8 cellular contexts compared by ENCODE assay signal in genomic region chr3:10224794-10225660, GRCh38. TPM values are rescaled to one million over a fixed set of nuclear protein-coding genes. Genes with fewer than 3 reads are reported as not detected.
DNase-seq lines count a peak whose midpoint lies in the region; ATAC-seq and TF ChIP-seq lines count a peak whose summit lies in the region.

No MANE protein-coding gene starts in this region.

- peaks cover 7% of the 10 kb centered on the region for H3K36me3 ChIP-seq in fibroblast of lung (ENCODE audit: control insufficient read depth, insufficient read depth, low read length)
- no peaks in the 10 kb centered on the region for H3K36me3 ChIP-seq in testis (ENCODE audit: low read depth, missing control alignments)

- H3K79me2 ChIP-seq in fibroblast of lung (ENCODE audit: control insufficient read depth, insufficient read depth, low read length), result no peaks in the 10 kb centered on the region

- H3K9ac ChIP-seq in fibroblast of lung (ENCODE audit: insufficient read depth, low read length), result no peak overlapping the region

- H3K4me1 Mint-ChIP-seq in natural killer cell treated with Interleukin-12 subunit alpha and Interleukin-12 subunit beta and Interleukin-15 and Interleukin-18, amount 100 ng/mL, for 72 hours (ENCODE audit: low read depth in 2 of 2), result peaks cover 51 to 55% of the 10 kb centered on the region in 2 donors

- H3K27me3 Mint-ChIP-seq in natural killer cell treated with Interleukin-12 subunit alpha and Interleukin-12 subunit beta and Interleukin-15 and Interleukin-18, amount 100 ng/mL, for 72 hours, result no peaks in the 10 kb centered on the region

- WGBS in testis, 2 donors, result 67 to 76% methylated on average over 4 of the region's 4 CpGs

- TF ChIP-seq CTCF in AG04449 (IDR thresholded peaks at IDR 0.05; ENCODE audit: insufficient read depth, low read length, missing control alignments) (peak; percentile 68), fibroblast of lung (conservative IDR thresholded peaks at IDR 0.05 in 1 of 2, IDR thresholded peaks at IDR 0.05 in 1 of 2; ENCODE audit: low read depth in 1 of 2, low read length in 2 of 2) (peak; percentile 77 to 83), testis (IDR thresholded peaks at IDR 0.05) (peak; percentile 46 to 70 (median 64))

- H3K27ac ChIP-seq in fibroblast of lung (ENCODE audit: insufficient read depth, low read length) (no peak overlapping the region), testis (no peak overlapping the region)

- DNase-seq in AG04449 (ENCODE audit: low read depth, low spot score) (no peak), HT1080 (ENCODE audit: low read depth) (peak; percentile 83), OCI-M1 (lab: John Stamatoyannopoulos, UW) (peak; percentile 92), fibroblast of lung (ENCODE audit: low read depth in 2 of 2) (peak; percentile 51 to 76), testis (peak; percentile 77)
- peak; percentile 78 to 79 for DNase-seq in activated T-cell treated with anti-CD3 and anti-CD28 coated beads, Interleukin-2, amount 50 U/mL, for 48 hours
- peak; percentile 86 for DNase-seq in natural killer cell treated with Interleukin-12 subunit alpha and Interleukin-12 subunit beta and Interleukin-15 and Interleukin-18, amount 100 ng/mL, for 72 hours (ENCODE audit: low spot score)

- POLR2A ChIA-PET in AG04449 (lab: Yijun Ruan, JAX), result no interaction called here

- peaks cover 3% of the 10 kb centered on the region for H3K9me3 Mint-ChIP-seq in natural killer cell treated with Interleukin-12 subunit alpha and Interleukin-12 subunit beta and Interleukin-15 and Interleukin-18, amount 100 ng/mL, for 72 hours

- H3K4me3 ChIP-seq in AG04449 (ENCODE audit: low read depth, low read length), result no peak overlapping the region
- H3K4me3 ChIP-seq in fibroblast of lung (replicated peaks in 1 of 4; ENCODE audit: control extremely low read depth in 1 of 4, insufficient read depth in 1 of 4, low read depth in 3 of 4, low read length in 4 of 4), result no peak overlapping the region
- no peak overlapping the region for H3K4me3 ChIP-seq in testis

- peaks cover 18% of the 10 kb centered on the region for H3K36me3 Mint-ChIP-seq in natural killer cell treated with Interleukin-12 subunit alpha and Interleukin-12 subunit beta and Interleukin-15 and Interleukin-18, amount 100 ng/mL, for 72 hours

- peak; percentile 45 for ATAC-seq in GM18520 (IDR thresholded peaks at IDR 0.05; ENCODE audit: unreplicated experiment)
- peak; percentile 73 to 78 for ATAC-seq in natural killer cell treated with Interleukin-12 subunit alpha and Interleukin-12 subunit beta and Interleukin-15 and Interleukin-18, amount 100 ng/mL, for 72 hours

- intact Hi-C loops in testis (cut with DNase I; ENCODE audit: low total_unique reads), result no loop called here

- H4K20me1 ChIP-seq in fibroblast of lung (ENCODE audit: control insufficient read depth, extremely low read depth, insufficient read depth, low read length), result no peaks in the 10 kb centered on the region

- H3K9me3 ChIP-seq in fibroblast of lung (ENCODE audit: control insufficient read depth, insufficient read depth, low read depth, low read length), result no peaks in the 10 kb centered on the region
- no peaks in the 10 kb centered on the region for H3K9me3 ChIP-seq in testis

- no peak overlapping the region for H2AFZ ChIP-seq in fibroblast of lung (ENCODE audit: low read length)

- TF ChIP-seq POLR2A in testis (IDR thresholded peaks at IDR 0.05), result no peak

- no peak overlapping the region for H3K4me2 ChIP-seq in fibroblast of lung (ENCODE audit: extremely low read depth, insufficient read depth, low read length)

- H3K4me3 Mint-ChIP-seq in natural killer cell treated with Interleukin-12 subunit alpha and Interleukin-12 subunit beta and Interleukin-15 and Interleukin-18, amount 100 ng/mL, for 72 hours, result peak overlapping the region; percentile 87

- H3K27me3 ChIP-seq in fibroblast of lung (ENCODE audit: control insufficient read depth, insufficient read depth, low read length) (no peaks in the 10 kb centered on the region), testis (no peaks in the 10 kb centered on the region)

- peak overlapping the region; percentile 84 to 92 for H3K27ac Mint-ChIP-seq in natural killer cell treated with Interleukin-12 subunit alpha and Interleukin-12 subunit beta and Interleukin-15 and Interleukin-18, amount 100 ng/mL, for 72 hours

- H3K4me1 ChIP-seq in fibroblast of lung (ENCODE audit: control insufficient read depth, extremely low read depth, insufficient read depth, low read length), result peaks cover 7% of the 10 kb centered on the region
- H3K4me1 ChIP-seq in testis, result no peaks in the 10 kb centered on the region

- CTCF ChIA-PET in AG04449 (lab: Yijun Ruan, JAX), result interaction anchor here (0.7 to 1.6 kb wide), 5 partner anchors 19 to 278 kb away, joined by 3 to 5 read pairs (median 3); partner anchors contain the start of gene IRAK2

RNA-seq across cellular contexts. Expression of gene TATDN2, which starts 23.2 kb away (rescaled TPM):
- 13.4 and 15.7 TPM in 2 replicates for total RNA-seq in HT1080 (2014; rRNA removed; shearing (Covaris generic))
- polyA plus RNA-seq in HT1080 (2015; cell fraction: cytosol; rRNA removed), result 19.5 and 20.5 TPM in 2 replicates
- 19.0 and 19.2 TPM in 2 replicates for polyA plus RNA-seq in HT1080 (2015; cell fraction: nucleus; rRNA removed)
- total RNA-seq in fibroblast of lung (9.0 and 12.4 TPM in 2 replicates), testis (10 to 100 TPM; 19.8 to 24.3 TPM)
- polyA plus RNA-seq in fibroblast of lung (16.5 and 20.9 TPM in 2 replicates), testis (ENCODE audit: insufficient read depth, low read depth, low replicate concordance) (21.3 TPM)
- 17.8 and 25.1 TPM in 2 replicates for polyA plus RNA-seq in fibroblast of lung (2012)
- polyA minus RNA-seq in fibroblast of lung (ENCODE audit: low replicate concordance), result 21.0 and 33.0 TPM in 2 replicates
- total RNA-seq in natural killer cell treated with Interleukin-12 subunit alpha and Interleukin-12 subunit beta and Interleukin-15 and Interleukin-18, amount 100 ng/mL, for 72 hours, result 10 to 100 TPM; 66.3 to 93.3 TPM
